Comparison of ENCODE assay signal across 3 cellular contexts in the genomic region with DNA sequence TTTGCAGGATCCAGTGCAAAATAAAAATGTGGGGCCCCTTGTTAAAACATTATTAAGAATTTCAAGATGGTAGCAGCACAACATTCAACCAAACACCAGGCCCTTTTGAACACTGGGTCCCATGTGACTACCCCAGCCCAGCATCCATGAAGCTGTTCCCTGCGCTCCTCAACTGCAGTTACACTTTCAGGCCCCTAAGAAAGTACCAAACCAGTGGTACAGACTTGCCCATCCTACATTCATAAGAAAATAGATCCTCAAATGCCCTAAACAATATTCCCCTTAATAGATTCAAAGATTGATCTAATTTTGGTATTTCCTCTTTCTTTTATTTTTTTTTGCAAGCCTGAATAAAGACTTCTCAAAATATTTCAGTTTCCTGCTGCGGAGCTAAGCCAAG.
TF ChIP-seq lines count a peak whose summit lies in the region.

No MANE protein-coding gene starts in this region.

TF ChIP-seq in SK-N-SH, 30 proteins besides CTCF, POLR2A, EP300 and RAD21:
- TF ChIP-seq EZH2phosphoT487 (IDR thresholded peaks at IDR 0.05; ENCODE audit: borderline replicate concordance, low read depth) (no peak), SMC3 (IDR thresholded peaks at IDR 0.05; ENCODE audit: low read depth, low read length) (no peak), SIN3A (IDR thresholded peaks at IDR 0.05; ENCODE audit: borderline replicate concordance, low read depth, low read length) (no peak), POLR2AphosphoS5 (IDR thresholded peaks at IDR 0.05; ENCODE audit: low read depth, low read length) (no peak), GABPA (IDR thresholded peaks at IDR 0.05; ENCODE audit: low read depth) (no peak), NFIC (IDR thresholded peaks at IDR 0.05; ENCODE audit: borderline replicate concordance) (no peak)
- TF ChIP-seq, protein P1, sequence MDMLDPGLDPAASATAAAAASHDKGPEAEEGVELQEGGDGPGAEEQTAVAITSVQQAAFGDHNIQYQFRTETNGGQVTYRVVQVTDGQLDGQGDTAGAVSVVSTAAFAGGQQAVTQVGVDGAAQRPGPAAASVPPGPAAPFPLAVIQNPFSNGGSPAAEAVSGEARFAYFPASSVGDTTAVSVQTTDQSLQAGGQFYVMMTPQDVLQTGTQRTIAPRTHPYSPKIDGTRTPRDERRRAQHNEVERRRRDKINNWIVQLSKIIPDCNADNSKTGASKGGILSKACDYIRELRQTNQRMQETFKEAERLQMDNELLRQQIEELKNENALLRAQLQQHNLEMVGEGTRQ (IDR thresholded peaks at IDR 0.05; ENCODE audit: borderline replicate concordance, low read depth, low read length), result no peak

TF ChIP-seq in SK-N-SH treated with all-trans-retinoic acid at 6 μM for 48 hours, 23 proteins besides CTCF, POLR2A, EP300 and RAD21:
- no peak for TF ChIP-seq PPARA (CRISPR knock-in tag; IDR thresholded peaks at IDR 0.05; ENCODE audit: borderline replicate concordance)
- TF ChIP-seq ZNF8 (CRISPR knock-in tag; IDR thresholded peaks at IDR 0.05), result no peak
- no peak for TF ChIP-seq TCF4 (CRISPR knock-in tag; IDR thresholded peaks at IDR 0.05; ENCODE audit: borderline replicate concordance)
- TF ChIP-seq BACH2 (CRISPR knock-in tag; IDR thresholded peaks at IDR 0.05; ENCODE audit: borderline replicate concordance), result no peak
- no peak for TF ChIP-seq SNAI2 (CRISPR knock-in tag; IDR thresholded peaks at IDR 0.05)
- no peak for TF ChIP-seq OSR1 (CRISPR knock-in tag; IDR thresholded peaks at IDR 0.05)
- no peak for TF ChIP-seq POU6F1 (CRISPR knock-in tag; IDR thresholded peaks at IDR 0.05; ENCODE audit: borderline replicate concordance, low read depth)
- TF ChIP-seq ZNF565 (CRISPR knock-in tag; conservative IDR thresholded peaks at IDR 0.05; ENCODE audit: low read depth), result no peak
- no peak for TF ChIP-seq TOX (CRISPR knock-in tag; IDR thresholded peaks at IDR 0.05; ENCODE audit: borderline replicate concordance)
- TF ChIP-seq, protein P2, sequence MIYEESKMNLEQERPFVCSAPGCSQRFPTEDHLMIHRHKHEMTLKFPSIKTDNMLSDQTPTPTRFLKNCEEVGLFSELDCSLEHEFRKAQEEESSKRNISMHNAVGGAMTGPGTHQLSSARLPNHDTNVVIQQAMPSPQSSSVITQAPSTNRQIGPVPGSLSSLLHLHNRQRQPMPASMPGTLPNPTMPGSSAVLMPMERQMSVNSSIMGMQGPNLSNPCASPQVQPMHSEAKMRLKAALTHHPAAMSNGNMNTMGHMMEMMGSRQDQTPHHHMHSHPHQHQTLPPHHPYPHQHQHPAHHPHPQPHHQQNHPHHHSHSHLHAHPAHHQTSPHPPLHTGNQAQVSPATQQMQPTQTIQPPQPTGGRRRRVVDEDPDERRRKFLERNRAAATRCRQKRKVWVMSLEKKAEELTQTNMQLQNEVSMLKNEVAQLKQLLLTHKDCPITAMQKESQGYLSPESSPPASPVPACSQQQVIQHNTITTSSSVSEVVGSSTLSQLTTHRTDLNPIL (CRISPR knock-in tag; IDR thresholded peaks at IDR 0.05; ENCODE audit: low read depth), result no peak
- no peak for TF ChIP-seq RARB (CRISPR knock-in tag; IDR thresholded peaks at IDR 0.05)
- TF ChIP-seq GLIS3 (CRISPR knock-in tag; IDR thresholded peaks at IDR 0.05), result no peak
- no peak for TF ChIP-seq ESRRG (CRISPR knock-in tag; IDR thresholded peaks at IDR 0.05)
- TF ChIP-seq, protein P3, sequence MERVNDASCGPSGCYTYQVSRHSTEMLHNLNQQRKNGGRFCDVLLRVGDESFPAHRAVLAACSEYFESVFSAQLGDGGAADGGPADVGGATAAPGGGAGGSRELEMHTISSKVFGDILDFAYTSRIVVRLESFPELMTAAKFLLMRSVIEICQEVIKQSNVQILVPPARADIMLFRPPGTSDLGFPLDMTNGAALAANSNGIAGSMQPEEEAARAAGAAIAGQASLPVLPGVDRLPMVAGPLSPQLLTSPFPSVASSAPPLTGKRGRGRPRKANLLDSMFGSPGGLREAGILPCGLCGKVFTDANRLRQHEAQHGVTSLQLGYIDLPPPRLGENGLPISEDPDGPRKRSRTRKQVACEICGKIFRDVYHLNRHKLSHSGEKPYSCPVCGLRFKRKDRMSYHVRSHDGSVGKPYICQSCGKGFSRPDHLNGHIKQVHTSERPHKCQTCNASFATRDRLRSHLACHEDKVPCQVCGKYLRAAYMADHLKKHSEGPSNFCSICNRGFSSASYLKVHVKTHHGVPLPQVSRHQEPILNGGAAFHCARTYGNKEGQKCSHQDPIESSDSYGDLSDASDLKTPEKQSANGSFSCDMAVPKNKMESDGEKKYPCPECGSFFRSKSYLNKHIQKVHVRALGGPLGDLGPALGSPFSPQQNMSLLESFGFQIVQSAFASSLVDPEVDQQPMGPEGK (CRISPR knock-in tag; IDR thresholded peaks at IDR 0.05; ENCODE audit: borderline replicate concordance), result no peak
- TF ChIP-seq ZFP30 (CRISPR knock-in tag; IDR thresholded peaks at IDR 0.05), result no peak
- TF ChIP-seq TSHZ2 (CRISPR knock-in tag; IDR thresholded peaks at IDR 0.05), result no peak
- no peak for TF ChIP-seq ZC3H10 (CRISPR knock-in tag; IDR thresholded peaks at IDR 0.05)
- no peak for TF ChIP-seq ARNTL (CRISPR knock-in tag; IDR thresholded peaks at IDR 0.05; ENCODE audit: borderline replicate concordance, low read depth)

TF ChIP-seq in GM12878, 131 proteins besides CTCF, POLR2A, EP300 and RAD21 (continued from another document):
- TF ChIP-seq PAX5 (IDR thresholded peaks at IDR 0.05; ENCODE audit: borderline replicate concordance, low read depth, low read length) (no peak), SRF (IDR thresholded peaks at IDR 0.05; ENCODE audit: low read depth in 2 of 2, low read length in 2 of 2) (no peak), ZBTB4 (CRISPR knock-in tag; IDR thresholded peaks at IDR 0.05) (no peak), ZBED1 (IDR thresholded peaks at IDR 0.05; ENCODE audit: borderline replicate concordance) (no peak)
